ENCODE assay signal across 8 cellular contexts in the genomic region with DNA sequence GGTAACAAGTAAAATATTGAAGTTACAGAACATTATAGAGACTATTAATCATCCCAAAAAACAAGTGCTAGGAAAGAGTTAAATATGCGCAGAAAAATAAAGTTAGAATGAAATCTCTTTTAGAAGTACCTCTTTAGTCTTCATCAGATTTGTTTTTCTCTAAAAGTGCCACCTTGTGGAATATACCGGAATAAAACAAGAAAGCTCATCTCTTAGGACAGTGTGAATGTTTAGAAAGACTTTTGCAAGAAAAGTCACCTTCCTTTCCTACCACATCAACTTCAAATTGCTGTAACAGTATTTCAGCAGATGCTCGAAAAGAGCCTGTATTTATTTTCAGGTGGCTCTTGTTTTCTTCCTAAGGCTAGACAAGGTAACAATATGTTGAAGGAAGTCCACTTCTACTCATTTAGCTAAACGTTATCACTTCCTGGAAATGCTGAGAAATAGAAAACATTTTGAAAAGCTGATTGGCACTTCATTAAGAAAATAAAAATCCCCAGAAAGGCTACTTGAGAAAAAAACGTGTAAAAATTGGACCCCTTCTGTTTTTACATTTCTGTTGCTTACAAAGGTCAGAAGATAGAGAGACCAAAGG. TPM values are rescaled to one million over a fixed set of nuclear protein-coding genes. Genes with fewer than 3 reads are reported as not detected.
DNase-seq lines count a peak whose midpoint lies in the region; ATAC-seq and TF ChIP-seq lines count a peak whose summit lies in the region.

No MANE protein-coding gene starts in this region.

- H3K9me3 ChIP-seq in tibial nerve = no peaks in the 10 kb centered on the region

- TF ChIP-seq CTCF in AG09309 (IDR thresholded peaks at IDR 0.05; ENCODE audit: control insufficient read depth, insufficient read depth, low read depth, low read length, missing control alignments) (peak; percentile 32), GM12864 (IDR thresholded peaks at IDR 0.05; ENCODE audit: low read depth, low read length, missing control alignments) (peak; percentile 35), tibial nerve (IDR thresholded peaks at IDR 0.05) (peak in 4 of 5 experiments; percentile 8 to 27 (median 16))

- WGBS in tibial nerve, 2 donors = 39 to 43% methylated on average over 5 of the region's 5 CpGs

- TF ChIP-seq POLR2A in tibial nerve (IDR thresholded peaks at IDR 0.05) = no peak

- H3K27me3 ChIP-seq in tibial nerve = no peaks in the 10 kb centered on the region

- no peak for DNase-seq in AG09309 (ENCODE audit: low read depth)
- no peak for DNase-seq in GM12864 (ENCODE audit: low read depth)
- peak; percentile 32 for DNase-seq in RPMI7951 (ENCODE audit: low read depth)
- DNase-seq in fibroblast of peridontal ligament (ENCODE audit: extremely low read depth) = peak; percentile 62
- no peak for DNase-seq in tibial nerve (ENCODE audit: low spot score in 2 of 2)
- DNase-seq in activated CD8-positive, alpha-beta memory T cell treated with anti-CD3 and anti-CD28 coated beads, Interleukin-2, amount 50 U/mL, for 4 hours = no peak
- no peak for DNase-seq in activated CD8-positive, alpha-beta memory T cell treated with anti-CD3 and anti-CD28 coated beads, Interleukin-2, amount 50 U/mL, for 48 hours

- ATAC-seq in GM18517 (IDR thresholded peaks at IDR 0.05; ENCODE audit: unreplicated experiment) = no peak

- no peak overlapping the region for H3K27ac ChIP-seq in tibial nerve

- H3K4me3 ChIP-seq in AG09309 (ENCODE audit: control insufficient read depth, low read depth, low read length) = no peak overlapping the region
- H3K4me3 ChIP-seq in GM12864 (ENCODE audit: low read depth, low read length) = no peak overlapping the region
- H3K4me3 ChIP-seq in tibial nerve = no peak overlapping the region

- H3K36me3 ChIP-seq in tibial nerve = peaks cover 0 to 12% (median 0%) of the 10 kb centered on the region in 3 donors

- peaks cover 0 to 6% (median 3%) of the 10 kb centered on the region in 4 donors for H3K4me1 ChIP-seq in tibial nerve

- TF ChIP-seq EP300 in tibial nerve (IDR thresholded peaks at IDR 0.05) = no peak

RNA-seq across cellular contexts. Expression of a gene that starts 19.8 kb away (rescaled TPM):
- 13.4 and 13.5 TPM in 2 replicates for total RNA-seq in RPMI7951 (2014; rRNA removed; shearing (Covaris generic))
- total RNA-seq in tibial nerve = 10 to 100 TPM; 12.6 to 26.4 (median 22.9) TPM

Comparison
In these comparisons a context has a peak if more than half of its experiments do, and no peak if none do; other contexts are left out.
1. DNase-seq: peak in RPMI7951 (single experiment) and fibroblast of peridontal ligament (single experiment); none in AG09309 (single experiment), GM12864 (single experiment), tibial nerve (0 of 2), activated CD8-positive, alpha-beta memory T cell treated with anti-CD3 and anti-CD28 coated beads, Interleukin-2, amount 50 U/mL, for 4 hours (single experiment) and activated CD8-positive, alpha-beta memory T cell treated with anti-CD3 and anti-CD28 coated beads, Interleukin-2, amount 50 U/mL, for 48 hours (single experiment).
2. Peak in every context shown above with its lines, with median percentiles within 50 percentile points of each other: CTCF ChIP-seq.